25 cellular contexts compared by ENCODE assay signal in genomic region chr5:178675922-178676321, GRCh38. TPM values are rescaled to one million over a fixed set of nuclear protein-coding genes. Genes with fewer than 3 reads are reported as not detected.
DNase-seq lines count a peak whose midpoint lies in the region; ATAC-seq, FAIRE-seq and TF ChIP-seq lines count a peak whose summit lies in the region.
"Had no signal": no experiment of that assay in that cellular context is flagged by ENCODE, and none has a peak within 500 bp of the region (broad histone marks: within the 10 kb centered on the region; RNA-seq: fewer than 3 reads in every experiment).

No MANE protein-coding gene starts in this region.

- no peaks in the 10 kb centered on the region for H3F3A ChIP-seq in smooth muscle cell (ENCODE audit: low read depth)

- 87% methylated on average over 3 of the region's 3 CpGs for WGBS in smooth muscle cell (ENCODE audit: low lambda C conversion rate)

- H3K36me3 ChIP-seq in RWPE2 (ENCODE audit: low read depth) (no peaks in the 10 kb centered on the region), bronchial epithelial cell (ENCODE audit: control insufficient read depth, insufficient read depth, low read length) (no peaks in the 10 kb centered on the region), smooth muscle cell (ENCODE audit: low read depth) (no peaks in the 10 kb centered on the region)
- H3K36me3 ChIP-seq: BE2C, HAP-1 had no signal

- no peak overlapping the region for H3K9ac ChIP-seq in smooth muscle cell (ENCODE audit: low read depth)
- H3K9ac ChIP-seq: GM23248 had no signal

- TF ChIP-seq CTCF in RWPE2 (IDR thresholded peaks at IDR 0.05; ENCODE audit: poor library complexity, severe bottlenecking): no peak
- TF ChIP-seq CTCF in bronchial epithelial cell (IDR thresholded peaks at IDR 0.05; ENCODE audit: insufficient read depth, low read length, severe bottlenecking): no peak
- TF ChIP-seq CTCF in foreskin keratinocyte (conservative IDR thresholded peaks at IDR 0.05): no peak
- no peak for TF ChIP-seq CTCF in smooth muscle cell (IDR thresholded peaks at IDR 0.05; ENCODE audit: borderline replicate concordance, insufficient read depth, poor library complexity, severe bottlenecking)

- no peaks in the 10 kb centered on the region for H4K20me1 ChIP-seq in smooth muscle cell (ENCODE audit: low read depth)

- ATAC-seq in RWPE2 (ENCODE audit: low read depth) (peak; percentile 88), foreskin keratinocyte (no peak), HG03159 (IDR thresholded peaks at IDR 0.05; ENCODE audit: unreplicated experiment) (no peak)

- FAIRE-seq in bronchial epithelial cell (lab: Jason Lieb, UNC): no peak
- FAIRE-seq: A204.1, D721Med, GM12892, GM18507, HTR-8/SVneo had no signal

- H3K9me3 ChIP-seq in RWPE2 (ENCODE audit: severe bottlenecking) (no peaks in the 10 kb centered on the region), smooth muscle cell (replicated peaks; ENCODE audit: low read depth) (no peaks in the 10 kb centered on the region)
- H3K9me3 ChIP-seq: BE2C, HAP-1 had no signal

- DNase-seq in RWPE2 (ENCODE audit: low spot score) (no peak), bronchial epithelial cell (ENCODE audit: low read depth) (peak; percentile 91), foreskin keratinocyte (peak; percentile 53 to 86), smooth muscle cell (lab: John Stamatoyannopoulos, UW; ENCODE audit: unreplicated experiment) (no peak), DMS 273 (lab: John Stamatoyannopoulos, UW; ENCODE audit: unreplicated experiment) (no peak), anterior cingulate cortex (lab: John Stamatoyannopoulos, UW) (no peak)
- DNase-seq: ACHN; BE2C; C1 segment of cervical spinal cord; CD4-positive, CD25-positive, alpha-beta regulatory T cell; CD8-positive, alpha-beta memory T cell; COR-L47; DMS153; DMS79; GDM1; GM23248; IMR-90 had no signal

- no peak overlapping the region for H3K4me2 ChIP-seq in smooth muscle cell

- H3K4me3 ChIP-seq in RWPE2 (ENCODE audit: severe bottlenecking): no peak overlapping the region
- H3K4me3 ChIP-seq in bronchial epithelial cell (ENCODE audit: low read depth, low read length): no peak overlapping the region
- no peak overlapping the region for H3K4me3 ChIP-seq in smooth muscle cell
- H3K4me3 ChIP-seq: GM23248, HAP-1 had no signal

- H3K79me2 ChIP-seq in smooth muscle cell (ENCODE audit: low read depth): no peaks in the 10 kb centered on the region

- H3K4me1 ChIP-seq in RWPE2 (ENCODE audit: insufficient read depth, poor library complexity, severe bottlenecking) (peaks cover 33% of the 10 kb centered on the region), foreskin keratinocyte (no peaks in the 10 kb centered on the region), smooth muscle cell (ENCODE audit: low read depth) (no peaks in the 10 kb centered on the region)
- H3K4me1 ChIP-seq: BE2C, HAP-1 had no signal

- no peaks in the 10 kb centered on the region for H3K27me3 ChIP-seq in RWPE2 (ENCODE audit: insufficient read depth, poor library complexity, severe bottlenecking)
- H3K27me3 ChIP-seq in bronchial epithelial cell (ENCODE audit: control insufficient read depth, insufficient read depth, low read length): no peaks in the 10 kb centered on the region
- H3K27me3 ChIP-seq in foreskin keratinocyte: no peaks in the 10 kb centered on the region
- H3K27me3 ChIP-seq in smooth muscle cell (ENCODE audit: low read depth): no peaks in the 10 kb centered on the region
- H3K27me3 ChIP-seq: BE2C had no signal

- H2AFZ ChIP-seq in smooth muscle cell (ENCODE audit: low read depth): no peak overlapping the region
- H2AFZ ChIP-seq: GM23248 had no signal

- H3K27ac ChIP-seq in RWPE2 (ENCODE audit: poor library complexity, severe bottlenecking) (peak overlapping the region; percentile 74), foreskin keratinocyte (no peak overlapping the region), smooth muscle cell (ENCODE audit: low read depth) (peak overlapping the region; percentile 13)
- H3K27ac ChIP-seq: GM23248, HL-60 had no signal

RNA-seq across cellular contexts. Expression of gene CLK4, which starts 49.1 kb away (rescaled TPM):
- total RNA-seq in bronchial epithelial cell (17.4 and 25.5 TPM in 2 replicates), foreskin keratinocyte (8.3 and 9.5 TPM in 2 replicates), smooth muscle cell (21.9 and 25.7 TPM in 2 replicates)
- polyA plus RNA-seq in foreskin keratinocyte (3.0 and 3.9 TPM in 2 replicates), smooth muscle cell (8.9 and 10.3 TPM in 2 replicates)

RNA-seq across cellular contexts. Expression of gene ZNF354A, which starts 54.5 kb away (rescaled TPM):
- total RNA-seq in bronchial epithelial cell (5.8 and 7.6 TPM in 2 replicates), foreskin keratinocyte (9.6 and 10.3 TPM in 2 replicates), smooth muscle cell (12.7 and 14.5 TPM in 2 replicates)
- polyA plus RNA-seq in foreskin keratinocyte (4.5 and 5.2 TPM in 2 replicates), smooth muscle cell (8.0 and 10.0 TPM in 2 replicates)

Comparison
In these comparisons a context has a peak if more than half of its experiments do, and no peak if none do; other contexts are left out.
1. DNase-seq: peak in bronchial epithelial cell (single experiment) and foreskin keratinocyte (2 of 2); none in RWPE2 (single experiment), smooth muscle cell (single experiment), DMS 273 (single experiment) and anterior cingulate cortex (0 of 58).